8 cellular contexts compared by ENCODE assay signal in the genomic region with DNA sequence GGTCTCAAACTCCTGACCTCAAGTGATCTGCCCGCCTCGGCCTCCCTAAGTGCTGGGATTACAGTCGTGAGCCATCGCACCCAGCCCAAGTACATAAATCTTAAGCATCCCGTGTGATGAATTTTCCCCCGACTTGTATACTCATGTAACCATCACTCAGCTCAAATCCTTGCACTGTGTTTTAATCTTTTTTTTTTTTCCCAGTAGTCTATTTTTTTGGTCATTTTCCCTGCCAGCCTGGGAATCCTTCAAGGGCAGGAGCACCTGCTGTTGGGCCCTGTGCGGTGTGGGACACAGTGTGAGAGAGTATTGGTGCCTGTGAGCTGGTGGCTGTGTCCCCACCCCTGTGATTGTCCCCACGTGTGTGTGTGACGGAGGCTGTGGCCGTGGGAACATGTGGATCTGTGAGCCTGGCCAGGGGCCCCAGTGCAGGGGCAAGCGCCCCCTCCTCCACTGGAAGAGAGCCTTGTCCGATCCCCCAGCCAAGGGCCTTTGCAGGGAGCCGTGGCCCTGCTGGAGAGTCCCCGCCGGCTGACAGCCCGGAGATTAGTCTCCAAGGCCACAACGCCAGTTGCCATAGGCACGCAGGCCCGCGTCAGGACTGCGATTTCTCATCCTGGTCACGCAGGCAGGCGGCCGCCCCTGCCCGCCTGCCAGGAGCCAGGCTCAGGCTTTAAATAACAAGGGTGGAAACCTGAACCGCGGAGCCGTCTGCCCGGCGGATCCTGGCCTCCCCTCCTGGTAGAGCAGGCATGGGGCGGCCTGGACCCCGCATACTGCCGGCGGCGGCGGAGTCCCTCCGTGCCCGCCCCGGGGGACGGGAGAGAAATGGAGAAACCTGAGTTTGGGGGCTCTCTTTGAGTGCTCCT. TPM values are rescaled to one million over a fixed set of nuclear protein-coding genes. Genes with fewer than 3 reads are reported as not detected.
A peak's percentile ranks its signal among the peaks of the same experiment; 100 is the strongest.
DNase-seq lines count a peak whose midpoint lies in the region; ATAC-seq and TF ChIP-seq lines count a peak whose summit lies in the region.

No MANE protein-coding gene starts in this region.

- H3K36me3 Mint-ChIP-seq in naive B cell: no peaks in the 10 kb centered on the region
- no peaks in the 10 kb centered on the region for H3K36me3 Mint-ChIP-seq in activated CD8-positive, alpha-beta memory T cell treated with anti-CD3 and anti-CD28 coated beads, Interleukin-2, amount 10 ng/mL, durations not matched to agents 7 days and 5 days

- H3K4me1 Mint-ChIP-seq in naive B cell: peaks cover 12 to 31% (median 29%) of the 10 kb centered on the region in 3 donors
- H3K4me1 Mint-ChIP-seq in activated CD8-positive, alpha-beta memory T cell treated with anti-CD3 and anti-CD28 coated beads, Interleukin-2, amount 10 ng/mL, durations not matched to agents 7 days and 5 days: no peaks in the 10 kb centered on the region

- peak overlapping the region in 1 of 2 experiments; percentile 28; a peak in 2 of 4 replicates for H3K4me3 ChIP-seq in SK-N-SH (ENCODE audit: low read depth in 2 of 2, low read length in 1 of 2)
- H3K4me3 ChIP-seq in fibroblast of villous mesenchyme (ENCODE audit: low read depth, low read length): peak overlapping the region; percentile 54

- peak overlapping the region; percentile 56 for H3K9ac ChIP-seq in SK-N-SH

- peak in 1 of 2 donors; percentile 38 for ATAC-seq in naive B cell (ENCODE audit: low read depth in 2 of 2)
- ATAC-seq in activated CD8-positive, alpha-beta memory T cell treated with anti-CD3 and anti-CD28 coated beads, Interleukin-2, amount 10 ng/mL, durations not matched to agents 7 days and 5 days: no peak
- no peak for ATAC-seq in GM21576 (IDR thresholded peaks at IDR 0.05; ENCODE audit: unreplicated experiment)

- H3K4me1 ChIP-seq in SK-N-SH (ENCODE audit: control insufficient read depth in 1 of 2, insufficient read depth in 2 of 2, low read depth in 1 of 2, low read length in 1 of 2): peaks cover 50 to 52% of the 10 kb centered on the region in 2 experiments; a peak in 3 of 4 replicates

- peak; percentile 42 for DNase-seq in GOT3 (lab: John Stamatoyannopoulos, UW)
- peak; percentile 95 for DNase-seq in SK-N-SH
- peak; percentile 91 for DNase-seq in fibroblast of villous mesenchyme (ENCODE audit: low read depth)
- no peak for DNase-seq in naive B cell
- DNase-seq in GM19238 (ENCODE audit: insufficient read length, low spot score): no peak
- no peak for DNase-seq in NOMO-1 (lab: John Stamatoyannopoulos, UW; ENCODE audit: unreplicated experiment in 2 of 2)
- DNase-seq in activated CD8-positive, alpha-beta memory T cell treated with anti-CD3 and anti-CD28 coated beads, Interleukin-2, amount 10 ng/mL, durations not matched to agents 7 days and 5 days: no peak

- peaks cover 6 to 29% (median 8%) of the 10 kb centered on the region in 3 donors for H3K27me3 Mint-ChIP-seq in naive B cell
- H3K27me3 Mint-ChIP-seq in activated CD8-positive, alpha-beta memory T cell treated with anti-CD3 and anti-CD28 coated beads, Interleukin-2, amount 10 ng/mL, durations not matched to agents 7 days and 5 days: peaks cover 14% of the 10 kb centered on the region

- no peaks in the 10 kb centered on the region for H3K9me3 ChIP-seq in SK-N-SH

- peaks cover 80% of the 10 kb centered on the region for H3K79me2 ChIP-seq in SK-N-SH (ENCODE audit: insufficient read depth)

- H3K27ac Mint-ChIP-seq in naive B cell: peak overlapping the region in 1 of 6 donors; percentile 85
- H3K27ac Mint-ChIP-seq in activated CD8-positive, alpha-beta memory T cell treated with anti-CD3 and anti-CD28 coated beads, Interleukin-2, amount 10 ng/mL, durations not matched to agents 7 days and 5 days: no peak overlapping the region

- H3K27me3 ChIP-seq in SK-N-SH (ENCODE audit: insufficient read depth): no peaks in the 10 kb centered on the region

- H3K9me3 Mint-ChIP-seq in naive B cell: no peaks in the 10 kb centered on the region
- no peaks in the 10 kb centered on the region for H3K9me3 Mint-ChIP-seq in activated CD8-positive, alpha-beta memory T cell treated with anti-CD3 and anti-CD28 coated beads, Interleukin-2, amount 10 ng/mL, durations not matched to agents 7 days and 5 days (ENCODE audit: low read depth)

- TF ChIP-seq CTCF in SK-N-SH (IDR thresholded peaks at IDR 0.05): no peak; the same call in 1 of the 2 replicates
- TF ChIP-seq CTCF in fibroblast of villous mesenchyme (IDR thresholded peaks at IDR 0.05; ENCODE audit: insufficient read depth, low read depth, low read length): no peak

- TF ChIP-seq RAD21 in SK-N-SH (IDR thresholded peaks at IDR 0.05; ENCODE audit: low read length): peak; percentile 17; the same call in 1 of the 2 replicates

- WGBS in SK-N-SH (ENCODE audit: low lambda C conversion rate): 46% methylated on average over 22 of the region's 40 CpGs

- H3F3A ChIP-seq in SK-N-SH (replicated peaks; ENCODE audit: insufficient read depth): peaks cover 26% of the 10 kb centered on the region

- no peaks in the 10 kb centered on the region for H3K36me3 ChIP-seq in SK-N-SH (replicated peaks in 1 of 2; ENCODE audit: control insufficient read depth in 1 of 2, insufficient read depth in 2 of 2, low read length in 1 of 2)

- CTCF ChIA-PET in SK-N-SH (lab: Yijun Ruan, JAX): interaction anchor here (0.7 to 1.7 kb wide), 3 partner anchors 26 to 86 kb away, joined by 3 to 13 read pairs (median 3); no protein-coding TSS in a partner anchor
- CTCF ChIA-PET in activated CD8-positive, alpha-beta memory T cell treated with anti-CD3 and anti-CD28 coated beads, Interleukin-2, amount 10 ng/mL, durations not matched to agents 7 days and 5 days (lab: Charles Lee): no interaction called here

- peaks cover 13% of the 10 kb centered on the region; the same call in 1 of the 2 replicates for H4K20me1 ChIP-seq in SK-N-SH (ENCODE audit: insufficient read depth)

- peak overlapping the region; percentile 70 for H3K4me2 ChIP-seq in SK-N-SH

- H2AFZ ChIP-seq in SK-N-SH (ENCODE audit: low read depth): peak overlapping the region; percentile 68

- POLR2A ChIA-PET in SK-N-SH (lab: Yijun Ruan, JAX): interaction anchor here (0.6 to 1.2 kb wide), 2 partner anchors 25 to 27 kb away, joined by 3 to 4 read pairs; a partner anchor contains a TSS

- peak overlapping the region; percentile 73 to 83 for H3K27ac ChIP-seq in SK-N-SH (ENCODE audit: low read depth in 2 of 2, low read length in 1 of 2)

- no peaks in the 10 kb centered on the region for H3K9me2 ChIP-seq in SK-N-SH

- peak overlapping the region in 7 of 8 donors; percentile 46 to 81 (median 70) for H3K4me3 Mint-ChIP-seq in naive B cell
- no peak overlapping the region for H3K4me3 Mint-ChIP-seq in activated CD8-positive, alpha-beta memory T cell treated with anti-CD3 and anti-CD28 coated beads, Interleukin-2, amount 10 ng/mL, durations not matched to agents 7 days and 5 days

- no peak for TF ChIP-seq EP300 in SK-N-SH (IDR thresholded peaks at IDR 0.05; ENCODE audit: borderline replicate concordance in 1 of 2, low read depth in 1 of 2, low read length in 1 of 2)

TF ChIP-seq in SK-N-SH, 30 proteins besides CTCF, POLR2A, EP300 and RAD21 (continues in another document):
- 0 out of 2 replicates have a peak, but pooled peaks have one; percentile 39 for TF ChIP-seq NRF1 (IDR thresholded peaks at IDR 0.05; ENCODE audit: low read depth, low read length)
- peak; percentile 72 for TF ChIP-seq CHD2 (IDR thresholded peaks at IDR 0.05; ENCODE audit: low read length, partially characterized antibody)
- TF ChIP-seq ELF1 (IDR thresholded peaks at IDR 0.05): no peak
- peak; percentile 90; the same call in 1 of the 2 replicates for TF ChIP-seq SIN3A (IDR thresholded peaks at IDR 0.05; ENCODE audit: borderline replicate concordance, low read depth, low read length)
- 0 out of 2 replicates have a peak, but pooled peaks have one; percentile 26 for TF ChIP-seq TAF1 (IDR thresholded peaks at IDR 0.05; ENCODE audit: borderline replicate concordance, low read depth, low read length)
- TF ChIP-seq, protein P1, sequence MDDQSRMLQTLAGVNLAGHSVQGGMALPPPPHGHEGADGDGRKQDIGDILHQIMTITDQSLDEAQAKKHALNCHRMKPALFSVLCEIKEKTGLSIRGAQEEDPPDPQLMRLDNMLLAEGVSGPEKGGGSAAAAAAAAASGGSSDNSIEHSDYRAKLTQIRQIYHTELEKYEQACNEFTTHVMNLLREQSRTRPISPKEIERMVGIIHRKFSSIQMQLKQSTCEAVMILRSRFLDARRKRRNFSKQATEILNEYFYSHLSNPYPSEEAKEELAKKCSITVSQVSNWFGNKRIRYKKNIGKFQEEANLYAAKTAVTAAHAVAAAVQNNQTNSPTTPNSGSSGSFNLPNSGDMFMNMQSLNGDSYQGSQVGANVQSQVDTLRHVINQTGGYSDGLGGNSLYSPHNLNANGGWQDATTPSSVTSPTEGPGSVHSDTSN (IDR thresholded peaks at IDR 0.05): peak; percentile 68
- TF ChIP-seq RXRA (IDR thresholded peaks at IDR 0.05; ENCODE audit: borderline replicate concordance, low read depth): no peak
- TF ChIP-seq, protein P2, sequence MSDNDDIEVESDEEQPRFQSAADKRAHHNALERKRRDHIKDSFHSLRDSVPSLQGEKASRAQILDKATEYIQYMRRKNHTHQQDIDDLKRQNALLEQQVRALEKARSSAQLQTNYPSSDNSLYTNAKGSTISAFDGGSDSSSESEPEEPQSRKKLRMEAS (IDR thresholded peaks at IDR 0.05; ENCODE audit: low read depth): peak; percentile 53; the same call in 1 of the 2 replicates

RNA-seq across cellular contexts. Expression of a gene that starts 26.5 kb away (rescaled TPM):
- polyA plus RNA-seq in SK-N-SH (2012; rRNA removed) (20.2 and 26.4 TPM in 2 replicates), naive B cell (ENCODE audit: low read depth in 6 of 6) (under 1 TPM in 1 of 6 donors, not detected in 5; 0.29 TPM)
- polyA plus RNA-seq in SK-N-SH (2012; cell fraction: cytosol; rRNA removed): 13.9 and 18.4 TPM in 2 replicates
- 29.0 and 37.8 TPM in 2 replicates for polyA plus RNA-seq in SK-N-SH (2012; cell fraction: nucleus; rRNA removed)
- 13.4 and 17.1 TPM in 2 replicates for total RNA-seq in fibroblast of villous mesenchyme
- total RNA-seq in activated CD8-positive, alpha-beta memory T cell treated with anti-CD3 and anti-CD28 coated beads, Interleukin-2, amount 10 ng/mL, durations not matched to agents 7 days and 5 days: under 1 TPM; 0.20 to 0.66 TPM

Comparison
In these comparisons a context has a peak if more than half of its experiments do, and no peak if none do; other contexts are left out.
1. DNase-seq: peak in GOT3 (single experiment), SK-N-SH (single experiment) and fibroblast of villous mesenchyme (single experiment); none in naive B cell (single experiment), GM19238 (single experiment), NOMO-1 (0 of 2) and activated CD8-positive, alpha-beta memory T cell treated with anti-CD3 and anti-CD28 coated beads, Interleukin-2, amount 10 ng/mL, durations not matched to agents 7 days and 5 days (single experiment).